Comparison of ENCODE assay signal across 8 cellular contexts in the genomic region with DNA sequence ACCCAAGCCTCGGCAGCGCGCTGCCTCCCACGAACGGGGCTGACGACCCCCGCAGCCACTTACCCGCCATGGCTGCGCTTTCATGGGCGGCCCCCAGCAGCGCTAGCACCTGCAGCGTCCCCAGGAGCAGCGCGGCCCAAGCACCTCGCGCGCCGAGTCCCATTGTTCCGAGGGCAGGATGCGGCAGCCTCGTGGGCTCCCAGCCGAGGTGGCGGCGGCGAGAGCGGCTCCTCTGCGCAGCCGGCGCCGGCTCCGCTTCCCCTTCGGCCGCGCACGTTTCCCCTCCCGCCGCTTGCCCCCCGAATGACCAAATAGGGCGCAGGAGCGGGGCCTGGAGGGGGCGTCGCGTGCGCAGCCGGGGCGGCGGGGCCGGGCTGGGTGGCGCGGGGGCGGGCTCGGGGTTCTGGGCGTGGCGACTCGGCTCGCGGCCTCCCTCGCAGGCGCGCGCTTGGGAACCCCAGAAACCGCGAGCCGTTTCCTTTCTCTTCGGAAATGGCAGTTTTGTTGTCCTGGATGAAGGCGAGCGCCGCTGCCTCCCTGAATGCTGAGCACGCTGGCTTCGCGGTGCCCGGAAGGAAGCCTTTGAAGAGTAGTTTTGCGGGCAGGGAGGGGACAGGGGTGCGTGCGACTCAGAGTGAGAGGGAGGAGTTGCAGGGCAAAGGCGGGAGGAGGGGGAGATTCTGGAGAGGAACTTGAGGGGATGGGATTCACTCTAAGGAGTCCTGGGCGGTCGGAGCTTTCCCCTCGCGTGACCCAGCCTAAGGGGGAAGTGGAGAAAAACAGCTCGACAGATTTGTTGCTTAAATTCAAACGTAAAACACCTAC. TPM values are rescaled to one million over a fixed set of nuclear protein-coding genes. Genes with fewer than 3 reads are reported as not detected.
DNase-seq lines count a peak whose midpoint lies in the region; ATAC-seq and TF ChIP-seq lines count a peak whose summit lies in the region.

A gene with protein sequence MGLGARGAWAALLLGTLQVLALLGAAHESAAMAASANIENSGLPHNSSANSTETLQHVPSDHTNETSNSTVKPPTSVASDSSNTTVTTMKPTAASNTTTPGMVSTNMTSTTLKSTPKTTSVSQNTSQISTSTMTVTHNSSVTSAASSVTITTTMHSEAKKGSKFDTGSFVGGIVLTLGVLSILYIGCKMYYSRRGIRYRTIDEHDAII (minus strand): TSS at position 305 of the 825 bp plus-strand sequence. CDS start 142 bp downstream, at position 163.

- H3K4me1 ChIP-seq in ectodermal cell (ENCODE audit: control insufficient read depth, insufficient read depth, low read length), result peaks cover 32% of the 10 kb centered on the region
- H3K4me1 ChIP-seq in lung (ENCODE audit: control insufficient read depth in 2 of 2, insufficient read depth in 2 of 2, low read length in 2 of 2), result peaks cover 3 to 6% of the 10 kb centered on the region in 2 donors

- H3K9me3 Mint-ChIP-seq in activated CD8-positive, alpha-beta T cell treated with anti-CD3 and anti-CD28 coated beads, Interleukin-2, amount 10 ng/mL, durations not matched to agents 7 days and 5 days (ENCODE audit: insufficient read depth), result no peaks in the 10 kb centered on the region

- no peak for TF ChIP-seq CTCF in BJ (IDR thresholded peaks at IDR 0.05; ENCODE audit: insufficient read depth, low read depth, low read length)
- TF ChIP-seq CTCF in lung (IDR thresholded peaks at IDR 0.05; ENCODE audit: control extremely low read depth, extremely low read depth), result no peak

- 0 to 1% methylated on average over 82 of the region's 82 CpGs for WGBS in ectodermal cell, 2 experiments
- 0% methylated on average over 57 to 82 of the region's 82 CpGs for WGBS in lung, 2 donors

- peak within 1 kb of the TSS; percentile 94 for H3K27ac Mint-ChIP-seq in activated CD8-positive, alpha-beta T cell treated with anti-CD3 and anti-CD28 coated beads, Interleukin-2, amount 10 ng/mL, durations not matched to agents 7 days and 5 days

- H3K36me3 ChIP-seq in BJ (ENCODE audit: control insufficient read depth, insufficient read depth, low read length) (no peaks in the 10 kb centered on the region), ectodermal cell (ENCODE audit: control insufficient read depth, insufficient read depth, low read length) (no peaks in the 10 kb centered on the region), lung (ENCODE audit: control insufficient read depth in 2 of 2, insufficient read depth in 2 of 2, low read length in 2 of 2) (no peaks in the 10 kb centered on the region)

- peak; percentile 73 for TF ChIP-seq POLR2A in GM19099 (IDR thresholded peaks at IDR 0.05; ENCODE audit: extremely low read depth, insufficient read length, low read depth)

- DNase-seq in BJ (ENCODE audit: low read depth) (no peak), NCI-H82 (lab: John Stamatoyannopoulos, UW) (peak; percentile 82), lung (ENCODE audit: low spot score) (peak; percentile 81)
- DNase-seq in activated CD8-positive, alpha-beta T cell treated with anti-CD3 and anti-CD28 coated beads, Interleukin-2, amount 10 ng/mL, durations not matched to agents 7 days and 5 days, result peak; percentile 96
- peak; percentile 76 to 88 (median 78) for DNase-seq in stimulated activated CD4-positive, alpha-beta T cell treated with anti-CD3 and anti-CD28 coated beads, TNF-alpha, amount 100 ng/mL, for 48 hours (ENCODE audit: low read depth in 3 of 3)

- H3K27me3 ChIP-seq in BJ (ENCODE audit: control insufficient read depth, insufficient read depth, low read length) (no peaks in the 10 kb centered on the region), ectodermal cell (ENCODE audit: control insufficient read depth, insufficient read depth, low read length, poor library complexity, severe bottlenecking) (peaks cover 9% of the 10 kb centered on the region), lung (ENCODE audit: control insufficient read depth, insufficient read depth) (no peaks in the 10 kb centered on the region)

- peaks cover 42% of the 10 kb centered on the region for H3K36me3 Mint-ChIP-seq in activated CD8-positive, alpha-beta T cell treated with anti-CD3 and anti-CD28 coated beads, Interleukin-2, amount 10 ng/mL, durations not matched to agents 7 days and 5 days (ENCODE audit: low read depth)

- H3K4me3 Mint-ChIP-seq in activated CD8-positive, alpha-beta T cell treated with anti-CD3 and anti-CD28 coated beads, Interleukin-2, amount 10 ng/mL, durations not matched to agents 7 days and 5 days, result peak within 1 kb of the TSS; percentile 97

- H3K9me3 ChIP-seq in ectodermal cell (ENCODE audit: control insufficient read depth, low read length), result no peaks in the 10 kb centered on the region
- H3K9me3 ChIP-seq in lung (ENCODE audit: control insufficient read depth in 2 of 2, insufficient read depth in 1 of 2, low read length in 1 of 2), result no peaks in the 10 kb centered on the region

- ATAC-seq in HG03378 (IDR thresholded peaks at IDR 0.05; ENCODE audit: unreplicated experiment) (peak; percentile 32), lung (ENCODE audit: insufficient read depth, low FRiP score) (peak; percentile 87)
- peak; percentile 76 for ATAC-seq in activated CD8-positive, alpha-beta T cell treated with anti-CD3 and anti-CD28 coated beads, Interleukin-2, amount 10 ng/mL, durations not matched to agents 7 days and 5 days

- POLR2A ChIA-PET in BJ (lab: Charles Lee), result no interaction called here
- POLR2A ChIA-PET in activated CD8-positive, alpha-beta T cell treated with anti-CD3 and anti-CD28 coated beads, Interleukin-2, amount 10 ng/mL, durations not matched to agents 7 days and 5 days (lab: Charles Lee), result interaction anchor here (0.6 to 1.9 kb wide), 12 partner anchors 13 to 96 kb away, joined by 3 to 8 read pairs (median 4); no protein-coding TSS in a partner anchor

- H3K27ac ChIP-seq in ectodermal cell (ENCODE audit: insufficient read depth, low read depth, low read length, poor library complexity, severe bottlenecking) (peak within 1 kb of the TSS; percentile 48), lung (ENCODE audit: low read depth in 1 of 2, low read length in 1 of 2) (peak within 1 kb of the TSS; percentile 72 to 94)

- CTCF ChIA-PET in BJ (lab: Yijun Ruan, JAX), result interaction anchor here (0.9 to 1.8 kb wide), 3 partner anchors 62 to 170 kb away, joined by 3 to 9 read pairs (median 4); no protein-coding TSS in a partner anchor
- CTCF ChIA-PET in activated CD8-positive, alpha-beta T cell treated with anti-CD3 and anti-CD28 coated beads, Interleukin-2, amount 10 ng/mL, durations not matched to agents 7 days and 5 days (lab: Charles Lee), result interaction anchor here (0.7 to 2.6 kb wide), 23 partner anchors 10 to 165 kb away, joined by 3 to 20 read pairs (median 5); no protein-coding TSS in a partner anchor

- H3K4me1 Mint-ChIP-seq in activated CD8-positive, alpha-beta T cell treated with anti-CD3 and anti-CD28 coated beads, Interleukin-2, amount 10 ng/mL, durations not matched to agents 7 days and 5 days (ENCODE audit: low read depth), result peaks cover 77% of the 10 kb centered on the region

- peak within 1 kb of the TSS; percentile 92 for H3K4me3 ChIP-seq in BJ (ENCODE audit: low read depth, low read length)
- peak within 1 kb of the TSS; percentile 97 for H3K4me3 ChIP-seq in ectodermal cell (ENCODE audit: insufficient read depth, low read depth, low read length)
- peak within 1 kb of the TSS; percentile 90 for H3K4me3 ChIP-seq in lung

- H3K27me3 Mint-ChIP-seq in activated CD8-positive, alpha-beta T cell treated with anti-CD3 and anti-CD28 coated beads, Interleukin-2, amount 10 ng/mL, durations not matched to agents 7 days and 5 days (ENCODE audit: low read depth), result no peaks in the 10 kb centered on the region

RNA-seq across cellular contexts. Expression of the gene that starts here (rescaled TPM):
- polyA plus RNA-seq in BJ (2011; rRNA removed) (200 and 330 TPM in 2 replicates), lung (10 to 100 TPM; 53.6 to 83.5 TPM)
- polyA minus RNA-seq in BJ (2011; rRNA and poly(A)+ RNA removed), result 69.1 and 70.9 TPM in 2 replicates
- total RNA-seq in activated CD8-positive, alpha-beta T cell treated with anti-CD3 and anti-CD28 coated beads, Interleukin-2, amount 10 ng/mL, durations not matched to agents 7 days and 5 days, result 100 to 1,000 TPM; 434 to 461 TPM
- 173 TPM for polyA plus RNA-seq in ectodermal cell (2013, experiment 1 of 4)
- 160 TPM for polyA plus RNA-seq in ectodermal cell (2013, experiment 2 of 4)
- 160 TPM for polyA plus RNA-seq in ectodermal cell (2013, experiment 3 of 4)
- polyA plus RNA-seq in ectodermal cell (2013, experiment 4 of 4), result 212 TPM
- total RNA-seq in lung, result 100 to 1,000 TPM; 117 to 245 TPM

Comparison
In these comparisons a context has a peak if more than half of its experiments do, and no peak if none do; other contexts are left out.
1. ATAC-seq: peak in every context shown above with its lines; median percentile 87 in lung; 76 in activated CD8-positive, alpha-beta T cell treated with anti-CD3 and anti-CD28 coated beads, Interleukin-2, amount 10 ng/mL, durations not matched to agents 7 days and 5 days; 32 in HG03378.